1 cellular context compared by ENCODE assay signal in the genomic region with DNA sequence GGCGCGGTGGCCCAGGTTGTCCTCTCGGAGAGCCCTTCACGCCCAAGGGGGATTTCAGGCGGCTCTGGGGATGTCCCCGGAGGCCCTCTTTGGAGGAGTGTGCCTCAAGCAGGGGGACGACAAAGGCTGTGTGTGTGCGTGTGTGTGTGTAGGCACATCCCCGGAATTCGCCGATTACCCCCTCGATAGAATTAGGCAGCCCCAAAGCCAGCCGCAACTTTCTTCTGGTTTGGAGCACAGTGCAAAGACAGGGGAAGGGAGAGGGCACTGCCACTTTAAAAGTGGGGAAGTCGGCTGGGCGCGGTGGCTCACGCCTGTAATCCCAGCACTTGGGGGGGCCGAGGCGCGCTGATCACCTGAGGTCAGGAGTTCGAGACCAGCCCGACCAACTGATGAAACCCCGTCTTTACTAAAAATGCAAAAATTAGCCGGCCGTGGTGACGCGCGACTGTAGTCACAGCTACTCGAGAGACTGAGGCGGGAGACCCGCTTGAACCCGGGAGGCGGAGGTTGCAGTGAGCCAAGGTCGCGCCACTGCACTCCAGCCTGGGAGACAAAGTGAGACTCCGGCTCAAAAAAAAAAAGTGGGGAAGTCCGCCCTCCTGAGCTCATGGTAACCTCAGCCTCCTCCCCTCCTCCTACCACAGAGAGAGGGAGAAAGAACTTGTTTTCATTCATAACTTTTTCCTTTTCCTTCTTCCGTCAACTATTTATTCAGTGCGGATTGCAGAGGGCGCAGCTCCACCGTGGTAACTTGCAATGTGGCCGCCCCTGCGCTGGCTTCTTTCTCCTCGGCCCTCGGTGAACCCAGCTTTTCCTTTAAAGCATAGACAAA.
A peak's percentile ranks its signal among the peaks of the same experiment; 100 is the strongest.
TF ChIP-seq lines count a peak whose summit lies in the region.

No MANE protein-coding gene starts in this region.

TF ChIP-seq in HepG2, 621 proteins besides CTCF, POLR2A, EP300 and RAD21 (continued from another document and continues in another):
- TF ChIP-seq UBTF (CRISPR knock-in tag; IDR thresholded peaks at IDR 0.05) (peak; percentile 47; the same call in 1 of the 2 replicates), YEATS4 (CRISPR knock-in tag; IDR thresholded peaks at IDR 0.05; ENCODE audit: borderline replicate concordance) (peak; percentile 54; the same call in 1 of the 2 replicates), ZMAT5 (CRISPR knock-in tag; IDR thresholded peaks at IDR 0.05; ENCODE audit: borderline replicate concordance, low read depth) (0 out of 2 replicates have a peak, but pooled peaks have one; percentile 70), RXRB (CRISPR knock-in tag; IDR thresholded peaks at IDR 0.05; ENCODE audit: borderline replicate concordance) (0 out of 2 replicates have a peak, but pooled peaks have one; percentile 19), SOX13 (IDR thresholded peaks at IDR 0.05) (no peak), SOX13 (CRISPR knock-in tag; conservative IDR thresholded peaks at IDR 0.05 in 1 of 2, IDR thresholded peaks at IDR 0.05 in 1 of 2) (peak in 1 of 2 experiments; percentile 37; a peak in 1 of 4 replicates), ZNF605 (CRISPR knock-in tag; IDR thresholded peaks at IDR 0.05) (peak; percentile 84), MYC (CRISPR knock-in tag; IDR thresholded peaks at IDR 0.05; ENCODE audit: borderline replicate concordance) (peak; percentile 27; the same call in 1 of the 2 replicates), ZSCAN21 (CRISPR knock-in tag; IDR thresholded peaks at IDR 0.05; ENCODE audit: borderline replicate concordance) (no peak), ZNF609 (CRISPR knock-in tag; IDR thresholded peaks at IDR 0.05; ENCODE audit: borderline replicate concordance) (peak; percentile 33; the same call in 1 of the 2 replicates), ZNF160 (CRISPR knock-in tag; IDR thresholded peaks at IDR 0.05) (0 out of 2 replicates have a peak, but pooled peaks have one; percentile 35), MIER3 (CRISPR knock-in tag; IDR thresholded peaks at IDR 0.05; ENCODE audit: borderline replicate concordance) (no peak), FOXP1 (IDR thresholded peaks at IDR 0.05) (no peak), FOXP1 (CRISPR knock-in tag; IDR thresholded peaks at IDR 0.05) (no peak; the same call in 1 of the 2 replicates), MLLT10 (CRISPR knock-in tag; IDR thresholded peaks at IDR 0.05) (peak; percentile 16; the same call in 1 of the 2 replicates), ZNF430 (CRISPR knock-in tag; IDR thresholded peaks at IDR 0.05) (peak; percentile 91), ZNF350 (CRISPR knock-in tag; IDR thresholded peaks at IDR 0.05; ENCODE audit: borderline replicate concordance, low read depth) (peak; percentile 50; the same call in 1 of the 2 replicates), TAF15 (IDR thresholded peaks at IDR 0.05; ENCODE audit: low read depth, low read length, poor library complexity, severe bottlenecking) (no peak), SALL1 (CRISPR knock-in tag; IDR thresholded peaks at IDR 0.05) (peak; percentile 27), GABPB1 (CRISPR knock-in tag; IDR thresholded peaks at IDR 0.05) (0 out of 2 replicates have a peak, but pooled peaks have one; percentile 11), ZNF792 (CRISPR knock-in tag; IDR thresholded peaks at IDR 0.05) (0 out of 2 replicates have a peak, but pooled peaks have one; percentile 14), ZNF501 (CRISPR knock-in tag; IDR thresholded peaks at IDR 0.05) (peak; percentile 62), TOE1 (CRISPR knock-in tag; IDR thresholded peaks at IDR 0.05) (no peak; the same call in 1 of the 2 replicates), PITX1 (CRISPR knock-in tag; IDR thresholded peaks at IDR 0.05) (peak; percentile 73), ASH2L (IDR thresholded peaks at IDR 0.05; ENCODE audit: insufficient read length, low read depth, low read length) (peak; percentile 61), KDM5A (IDR thresholded peaks at IDR 0.05; ENCODE audit: borderline replicate concordance, low read length) (peak; percentile 64; the same call in 1 of the 2 replicates), MXI1 (IDR thresholded peaks at IDR 0.05; ENCODE audit: borderline replicate concordance, low read depth, low read length) (peak; percentile 13; the same call in 1 of the 3 replicates), HDAC6 (IDR thresholded peaks at IDR 0.05; ENCODE audit: low read depth, low read length) (0 out of 2 replicates have a peak, but pooled peaks have one; percentile 26), HNRNPL (IDR thresholded peaks at IDR 0.05; ENCODE audit: low read depth, low read length) (peak; percentile 77; the same call in 1 of the 2 replicates), HES4 (CRISPR knock-in tag; IDR thresholded peaks at IDR 0.05; ENCODE audit: borderline replicate concordance) (0 out of 2 replicates have a peak, but pooled peaks have one; percentile 25), ELF3 (CRISPR knock-in tag; IDR thresholded peaks at IDR 0.05) (0 out of 2 replicates have a peak, but pooled peaks have one; percentile 27), PRPF4 (IDR thresholded peaks at IDR 0.05; ENCODE audit: low read depth, low read length, poor library complexity, severe bottlenecking) (peak; percentile 19), CSRNP1 (CRISPR knock-in tag; IDR thresholded peaks at IDR 0.05) (no peak), ZNF557 (CRISPR knock-in tag; IDR thresholded peaks at IDR 0.05) (0 out of 2 replicates have a peak, but pooled peaks have one; percentile 35), ZNF761 (CRISPR knock-in tag; conservative IDR thresholded peaks at IDR 0.05) (0 out of 2 replicates have a peak, but pooled peaks have one; percentile 23)
- TF ChIP-seq, protein P1, sequence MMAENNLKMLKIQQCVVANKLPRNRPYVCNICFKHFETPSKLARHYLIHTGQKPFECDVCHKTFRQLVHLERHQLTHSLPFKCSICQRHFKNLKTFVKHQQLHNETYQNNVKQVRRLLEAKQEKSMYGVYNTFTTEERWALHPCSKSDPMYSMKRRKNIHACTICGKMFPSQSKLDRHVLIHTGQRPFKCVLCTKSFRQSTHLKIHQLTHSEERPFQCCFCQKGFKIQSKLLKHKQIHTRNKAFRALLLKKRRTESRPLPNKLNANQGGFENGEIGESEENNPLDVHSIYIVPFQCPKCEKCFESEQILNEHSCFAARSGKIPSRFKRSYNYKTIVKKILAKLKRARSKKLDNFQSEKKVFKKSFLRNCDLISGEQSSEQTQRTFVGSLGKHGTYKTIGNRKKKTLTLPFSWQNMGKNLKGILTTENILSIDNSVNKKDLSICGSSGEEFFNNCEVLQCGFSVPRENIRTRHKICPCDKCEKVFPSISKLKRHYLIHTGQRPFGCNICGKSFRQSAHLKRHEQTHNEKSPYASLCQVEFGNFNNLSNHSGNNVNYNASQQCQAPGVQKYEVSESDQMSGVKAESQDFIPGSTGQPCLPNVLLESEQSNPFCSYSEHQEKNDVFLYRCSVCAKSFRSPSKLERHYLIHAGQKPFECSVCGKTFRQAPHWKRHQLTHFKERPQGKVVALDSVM (CRISPR knock-in tag; IDR thresholded peaks at IDR 0.05): peak; percentile 36; the same call in 1 of the 2 replicates
- TF ChIP-seq, protein P2, sequence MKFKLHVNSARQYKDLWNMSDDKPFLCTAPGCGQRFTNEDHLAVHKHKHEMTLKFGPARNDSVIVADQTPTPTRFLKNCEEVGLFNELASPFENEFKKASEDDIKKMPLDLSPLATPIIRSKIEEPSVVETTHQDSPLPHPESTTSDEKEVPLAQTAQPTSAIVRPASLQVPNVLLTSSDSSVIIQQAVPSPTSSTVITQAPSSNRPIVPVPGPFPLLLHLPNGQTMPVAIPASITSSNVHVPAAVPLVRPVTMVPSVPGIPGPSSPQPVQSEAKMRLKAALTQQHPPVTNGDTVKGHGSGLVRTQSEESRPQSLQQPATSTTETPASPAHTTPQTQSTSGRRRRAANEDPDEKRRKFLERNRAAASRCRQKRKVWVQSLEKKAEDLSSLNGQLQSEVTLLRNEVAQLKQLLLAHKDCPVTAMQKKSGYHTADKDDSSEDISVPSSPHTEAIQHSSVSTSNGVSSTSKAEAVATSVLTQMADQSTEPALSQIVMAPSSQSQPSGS (CRISPR knock-in tag; IDR thresholded peaks at IDR 0.05): no peak
- TF ChIP-seq, protein P3, sequence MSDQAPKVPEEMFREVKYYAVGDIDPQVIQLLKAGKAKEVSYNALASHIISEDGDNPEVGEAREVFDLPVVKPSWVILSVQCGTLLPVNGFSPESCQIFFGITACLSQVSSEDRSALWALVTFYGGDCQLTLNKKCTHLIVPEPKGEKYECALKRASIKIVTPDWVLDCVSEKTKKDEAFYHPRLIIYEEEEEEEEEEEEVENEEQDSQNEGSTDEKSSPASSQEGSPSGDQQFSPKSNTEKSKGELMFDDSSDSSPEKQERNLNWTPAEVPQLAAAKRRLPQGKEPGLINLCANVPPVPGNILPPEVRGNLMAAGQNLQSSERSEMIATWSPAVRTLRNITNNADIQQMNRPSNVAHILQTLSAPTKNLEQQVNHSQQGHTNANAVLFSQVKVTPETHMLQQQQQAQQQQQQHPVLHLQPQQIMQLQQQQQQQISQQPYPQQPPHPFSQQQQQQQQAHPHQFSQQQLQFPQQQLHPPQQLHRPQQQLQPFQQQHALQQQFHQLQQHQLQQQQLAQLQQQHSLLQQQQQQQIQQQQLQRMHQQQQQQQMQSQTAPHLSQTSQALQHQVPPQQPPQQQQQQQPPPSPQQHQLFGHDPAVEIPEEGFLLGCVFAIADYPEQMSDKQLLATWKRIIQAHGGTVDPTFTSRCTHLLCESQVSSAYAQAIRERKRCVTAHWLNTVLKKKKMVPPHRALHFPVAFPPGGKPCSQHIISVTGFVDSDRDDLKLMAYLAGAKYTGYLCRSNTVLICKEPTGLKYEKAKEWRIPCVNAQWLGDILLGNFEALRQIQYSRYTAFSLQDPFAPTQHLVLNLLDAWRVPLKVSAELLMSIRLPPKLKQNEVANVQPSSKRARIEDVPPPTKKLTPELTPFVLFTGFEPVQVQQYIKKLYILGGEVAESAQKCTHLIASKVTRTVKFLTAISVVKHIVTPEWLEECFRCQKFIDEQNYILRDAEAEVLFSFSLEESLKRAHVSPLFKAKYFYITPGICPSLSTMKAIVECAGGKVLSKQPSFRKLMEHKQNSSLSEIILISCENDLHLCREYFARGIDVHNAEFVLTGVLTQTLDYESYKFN (CRISPR knock-in tag; conservative IDR thresholded peaks at IDR 0.05): peak; percentile 23; the same call in 1 of the 2 replicates
- TF ChIP-seq, protein P4, sequence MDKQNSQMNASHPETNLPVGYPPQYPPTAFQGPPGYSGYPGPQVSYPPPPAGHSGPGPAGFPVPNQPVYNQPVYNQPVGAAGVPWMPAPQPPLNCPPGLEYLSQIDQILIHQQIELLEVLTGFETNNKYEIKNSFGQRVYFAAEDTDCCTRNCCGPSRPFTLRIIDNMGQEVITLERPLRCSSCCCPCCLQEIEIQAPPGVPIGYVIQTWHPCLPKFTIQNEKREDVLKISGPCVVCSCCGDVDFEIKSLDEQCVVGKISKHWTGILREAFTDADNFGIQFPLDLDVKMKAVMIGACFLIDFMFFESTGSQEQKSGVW (CRISPR knock-in tag; IDR thresholded peaks at IDR 0.05; ENCODE audit: borderline replicate concordance): no peak; the same call in 1 of the 2 replicates
